9 cellular contexts compared by ENCODE assay signal in genomic region chr3:52820741-52821140, GRCh38. TPM values are rescaled to one million over a fixed set of nuclear protein-coding genes. Genes with fewer than 3 reads are reported as not detected.
A peak's percentile ranks its signal among the peaks of the same experiment; 100 is the strongest.
DNase-seq lines count a peak whose midpoint lies in the region; ATAC-seq, FAIRE-seq and TF ChIP-seq lines count a peak whose summit lies in the region.
"Had no signal": no experiment of that assay in that cellular context is flagged by ENCODE, and none has a peak within 500 bp of the region (broad histone marks: within the 10 kb centered on the region; RNA-seq: fewer than 3 reads in every experiment).

No MANE protein-coding gene starts in this region.

- CTCF ChIA-PET in CD4-positive, alpha-beta T cell (lab: Charles Lee): interaction anchor here (0.5 to 0.9 kb wide), 2 partner anchors 287 to 404 kb away, joined by 3 to 4 read pairs; no protein-coding TSS in a partner anchor

- H3K4me2 ChIP-seq in keratinocyte (ENCODE audit: control insufficient read depth, extremely low read depth, insufficient read depth, low read depth, low read length): no peak overlapping the region

- no peaks in the 10 kb centered on the region for H3K27me3 ChIP-seq in CD4-positive, alpha-beta T cell (ENCODE audit: control insufficient read depth, insufficient read depth, low read length)
- no peaks in the 10 kb centered on the region for H3K27me3 ChIP-seq in keratinocyte (ENCODE audit: control insufficient read depth, extremely low read depth, insufficient read depth, low read length)

- no peak overlapping the region for H2AFZ ChIP-seq in keratinocyte (ENCODE audit: control insufficient read depth, low read length)

- H3K9me3 ChIP-seq in CD4-positive, alpha-beta T cell (ENCODE audit: control insufficient read depth, low read length): no peaks in the 10 kb centered on the region
- H3K9me3 ChIP-seq in keratinocyte (ENCODE audit: control insufficient read depth, low read depth, low read length): no peaks in the 10 kb centered on the region

- H3K27me3 Mint-ChIP-seq in CD4-positive, alpha-beta T cell: no peaks in the 10 kb centered on the region

- no peaks in the 10 kb centered on the region for H3K9me3 Mint-ChIP-seq in CD4-positive, alpha-beta T cell

- peak; percentile 39 for ATAC-seq in CD4-positive, alpha-beta T cell (ENCODE audit: poor library complexity)
- no peak for ATAC-seq in HG03571 (IDR thresholded peaks at IDR 0.05; ENCODE audit: unreplicated experiment)

- peaks cover 14% of the 10 kb centered on the region for H3K36me3 Mint-ChIP-seq in CD4-positive, alpha-beta T cell (ENCODE audit: low read depth)

- DNase-seq in CD4-positive, alpha-beta T cell: peak in 1 of 10 experiments; percentile 5
- DNase-seq in GM20000 (ENCODE audit: low spot score): peak; percentile 63
- DNase-seq in activated CD4-positive, alpha-beta T cell treated with anti-CD3 and anti-CD28 coated beads, Interleukin-2, amount 50 U/mL, for 1 hour: peak; percentile 6
- DNase-seq in keratinocyte (ENCODE audit: low read depth, low spot score): no peak
- no peak for DNase-seq in activated gamma-delta T cell (lab: John Stamatoyannopoulos, UW)
- DNase-seq in activated effector memory CD4-positive, alpha-beta T cell treated with anti-CD3 and anti-CD28 coated beads, Interleukin-2, amount 50 U/mL, for 16 hours: no peak
- no peak for DNase-seq in NCI-H2107 treated with DMSO at 0.1 percent for 48 hours (lab: John Stamatoyannopoulos, UW; ENCODE audit: unreplicated experiment)

- TF ChIP-seq CTCF in CD4-positive, alpha-beta T cell (IDR thresholded peaks at IDR 0.05): peak; percentile 28
- TF ChIP-seq CTCF in GM20000 (IDR thresholded peaks at IDR 0.05; ENCODE audit: extremely low read depth, missing control alignments) (peak; percentile 52), keratinocyte (optimal IDR thresholded peaks at IDR 0.05 in 1 of 3, IDR thresholded peaks at IDR 0.05 in 1 of 3, conservative IDR thresholded peaks at IDR 0.05 in 1 of 3; ENCODE audit: extremely low read depth in 1 of 3, insufficient read depth in 2 of 3, low read length in 3 of 3) (peak; percentile 69 to 83 (median 83))

- dilution Hi-C loops in keratinocyte (cut with MboI; ENCODE audit: extremely low pct_ligation_motif_present, low sequenced_read_pairs): no loop called here

- H3K4me3 ChIP-seq in keratinocyte (ENCODE audit: control insufficient read depth in 2 of 3, extremely low read depth in 1 of 3, insufficient read depth in 2 of 3, low read depth in 1 of 3, low read length in 3 of 3): no peak overlapping the region

- POLR2A ChIA-PET in CD4-positive, alpha-beta T cell (lab: Charles Lee): no interaction called here

- no peak for FAIRE-seq in keratinocyte (lab: Jason Lieb, UNC)

- no peak overlapping the region for H3K27ac Mint-ChIP-seq in CD4-positive, alpha-beta T cell

- no peaks in the 10 kb centered on the region for H3K79me2 ChIP-seq in keratinocyte (ENCODE audit: control insufficient read depth, insufficient read depth, low read length)

- H3K36me3 ChIP-seq in keratinocyte (ENCODE audit: control insufficient read depth in 2 of 2, extremely low read depth in 1 of 2, insufficient read depth in 2 of 2, low read length in 2 of 2): no peaks in the 10 kb centered on the region

- no peak overlapping the region for H3K9ac ChIP-seq in keratinocyte (ENCODE audit: control insufficient read depth, extremely low read depth, insufficient read depth, low read length)

- intact Hi-C loops in CD4-positive, alpha-beta T cell (cut with DNase I, micrococcal nuclease): no loop called here

- H4K20me1 ChIP-seq in keratinocyte (ENCODE audit: control insufficient read depth, extremely low read depth, insufficient read depth, low read length): no peaks in the 10 kb centered on the region

- no peaks in the 10 kb centered on the region for H3K9me1 ChIP-seq in keratinocyte (ENCODE audit: control insufficient read depth, extremely low read depth, insufficient read depth, low read length)

- H3K4me1 ChIP-seq in keratinocyte (ENCODE audit: control insufficient read depth, extremely low read depth, insufficient read depth, low read length): no peaks in the 10 kb centered on the region

- no peaks in the 10 kb centered on the region for H3K4me1 Mint-ChIP-seq in CD4-positive, alpha-beta T cell (ENCODE audit: low read depth)

- no peak overlapping the region for H3K4me3 Mint-ChIP-seq in CD4-positive, alpha-beta T cell

- no peak overlapping the region for H3K27ac ChIP-seq in CD4-positive, alpha-beta T cell (ENCODE audit: low read depth, low read length)
- no peak overlapping the region for H3K27ac ChIP-seq in keratinocyte (ENCODE audit: control insufficient read depth, insufficient read depth, low read length)

RNA-seq across cellular contexts. Expression of gene ITIH4, which starts 9.7 kb away (rescaled TPM):
- 10 to 100 TPM; 35.8 to 40.4 TPM for total RNA-seq in CD4-positive, alpha-beta T cell
- polyA plus RNA-seq in keratinocyte: 1.3 to 4.1 TPM (median 1.4 TPM) in 3 replicates
- polyA plus RNA-seq in keratinocyte (2011; ENCODE audit: low read depth): 7.8 TPM
- 0.32 and 0.43 TPM in 2 replicates for polyA plus RNA-seq in keratinocyte (2011; cell fraction: cytosol; rRNA removed)
- polyA plus RNA-seq in keratinocyte (2011; cell fraction: nucleus; rRNA removed): 19.3 and 23.9 TPM in 2 replicates
- polyA plus RNA-seq in keratinocyte (2012; ENCODE audit: low replicate concordance): 0.91 and 2.7 TPM in 2 replicates
- 0.66 to 7.1 TPM (median 2.2 TPM) in 3 replicates for polyA minus RNA-seq in keratinocyte
- not detected for polyA minus RNA-seq in keratinocyte (2011; cell fraction: cytosol; rRNA and poly(A)+ RNA removed)
- 9.4 and 12.6 TPM in 2 replicates for polyA minus RNA-seq in keratinocyte (2011; cell fraction: nucleus; rRNA and poly(A)+ RNA removed)

RNA-seq across cellular contexts. Expression of gene MUSTN1, which starts 14.1 kb away (rescaled TPM):
- total RNA-seq in CD4-positive, alpha-beta T cell: 10 to 100 TPM; 10.7 to 11.3 TPM
- 0.24 TPM in 1 of 3 replicates, not detected in the others for polyA plus RNA-seq in keratinocyte
- not detected for polyA plus RNA-seq in keratinocyte (2011; ENCODE audit: low read depth)
- polyA plus RNA-seq in keratinocyte (2011; cell fraction: cytosol; rRNA removed): not detected in 2 replicates
- polyA plus RNA-seq in keratinocyte (2011; cell fraction: nucleus; rRNA removed): 0.97 and 2.4 TPM in 2 replicates
- not detected in 2 replicates for polyA plus RNA-seq in keratinocyte (2012; ENCODE audit: low replicate concordance)
- 0.52 TPM in 1 of 3 replicates, not detected in the others for polyA minus RNA-seq in keratinocyte
- not detected for polyA minus RNA-seq in keratinocyte (2011; cell fraction: cytosol; rRNA and poly(A)+ RNA removed)
- not detected in 2 replicates for polyA minus RNA-seq in keratinocyte (2011; cell fraction: nucleus; rRNA and poly(A)+ RNA removed)

RNA-seq across cellular contexts. Expression of gene ITIH3, which starts 26.1 kb away (rescaled TPM):
- total RNA-seq in CD4-positive, alpha-beta T cell: not detected
- not detected in 3 replicates for polyA plus RNA-seq in keratinocyte
- polyA plus RNA-seq in keratinocyte (2011; ENCODE audit: low read depth): not detected
- not detected in 2 replicates for polyA plus RNA-seq in keratinocyte (2011; cell fraction: cytosol; rRNA removed)
- polyA plus RNA-seq in keratinocyte (2011; cell fraction: nucleus; rRNA removed): not detected in 2 replicates
- polyA plus RNA-seq in keratinocyte (2012; ENCODE audit: low replicate concordance): 0.08 TPM in 1 of 2 replicates, not detected in the other
- 0.13 TPM in 1 of 3 replicates, not detected in the others for polyA minus RNA-seq in keratinocyte
- not detected for polyA minus RNA-seq in keratinocyte (2011; cell fraction: cytosol; rRNA and poly(A)+ RNA removed)
- polyA minus RNA-seq in keratinocyte (2011; cell fraction: nucleus; rRNA and poly(A)+ RNA removed): not detected in 2 replicates
- total RNA-seq: NCI-H460 had no signal

RNA-seq across cellular contexts. Expression of gene ITIH1, which starts 43.3 kb away (rescaled TPM):
- not detected for total RNA-seq in CD4-positive, alpha-beta T cell
- polyA plus RNA-seq in keratinocyte: not detected in 3 replicates
- not detected for polyA plus RNA-seq in keratinocyte (2011; ENCODE audit: low read depth)
- polyA plus RNA-seq in keratinocyte (2011; cell fraction: cytosol; rRNA removed): not detected in 2 replicates
- not detected in 2 replicates for polyA plus RNA-seq in keratinocyte (2011; cell fraction: nucleus; rRNA removed)
- polyA plus RNA-seq in keratinocyte (2012; ENCODE audit: low replicate concordance): not detected in 2 replicates
- polyA minus RNA-seq in keratinocyte: not detected in 3 replicates
- polyA minus RNA-seq in keratinocyte (2011; cell fraction: cytosol; rRNA and poly(A)+ RNA removed): not detected
- not detected in 2 replicates for polyA minus RNA-seq in keratinocyte (2011; cell fraction: nucleus; rRNA and poly(A)+ RNA removed)
- total RNA-seq: NCI-H460 had no signal

RNA-seq across cellular contexts. Expression of gene NEK4, which starts 50.0 kb away (rescaled TPM):
- 1 to 10 TPM; 6.1 to 6.9 TPM for total RNA-seq in CD4-positive, alpha-beta T cell
- polyA plus RNA-seq in keratinocyte: 11.1 to 15.2 TPM (median 13.6 TPM) in 3 replicates
- 2.5 TPM for polyA plus RNA-seq in keratinocyte (2011; ENCODE audit: low read depth)
- polyA plus RNA-seq in keratinocyte (2011; cell fraction: cytosol; rRNA removed): 8.7 and 12.6 TPM in 2 replicates
- polyA plus RNA-seq in keratinocyte (2011; cell fraction: nucleus; rRNA removed): 12.9 and 13.6 TPM in 2 replicates
- 5.3 and 11.4 TPM in 2 replicates for polyA plus RNA-seq in keratinocyte (2012; ENCODE audit: low replicate concordance)
- 10.9 to 19.8 TPM (median 13.8 TPM) in 3 replicates for polyA minus RNA-seq in keratinocyte
- polyA minus RNA-seq in keratinocyte (2011; cell fraction: cytosol; rRNA and poly(A)+ RNA removed): 16.3 TPM
- 10.4 and 18.8 TPM in 2 replicates for polyA minus RNA-seq in keratinocyte (2011; cell fraction: nucleus; rRNA and poly(A)+ RNA removed)

Comparison
In these comparisons a context has a peak if more than half of its experiments do, and no peak if none do; other contexts are left out.
1. DNase-seq: peak in GM20000 (single experiment) and activated CD4-positive, alpha-beta T cell treated with anti-CD3 and anti-CD28 coated beads, Interleukin-2, amount 50 U/mL, for 1 hour (single experiment); none in keratinocyte (single experiment), activated gamma-delta T cell (single experiment), activated effector memory CD4-positive, alpha-beta T cell treated with anti-CD3 and anti-CD28 coated beads, Interleukin-2, amount 50 U/mL, for 16 hours (single experiment) and NCI-H2107 treated with DMSO at 0.1 percent for 48 hours (single experiment).
2. CTCF ChIP-seq: peak in every context shown above with its lines; median percentile 83 in keratinocyte; 52 in GM20000; 28 in CD4-positive, alpha-beta T cell.